35 cellular contexts compared by ENCODE assay signal in genomic region chr16:21324267-21324666, GRCh38. TPM values are rescaled to one million over a fixed set of nuclear protein-coding genes. Genes with fewer than 3 reads are reported as not detected.
"Had no signal": no experiment of that assay in that cellular context is flagged by ENCODE, and none has a peak within 500 bp of the region (broad histone marks: within the 10 kb centered on the region; RNA-seq: fewer than 3 reads in every experiment).

No MANE protein-coding gene starts in this region.

- DNase-seq: activated B cell treated with CpG ODN at 0.5 μM for 24 hours; activated CD4-positive, alpha-beta memory T cell treated with anti-CD3 and anti-CD28 coated beads for 36 hours; activated CD4-positive, alpha-beta T cell treated with anti-CD3 and anti-CD28 coated beads for 4 hours; activated CD4-positive, alpha-beta T cell treated with anti-CD3 and anti-CD28 coated beads, Interleukin-2, amount 10 ng/mL, durations not matched to agents 24 days and 14 days; activated CD4-positive, alpha-beta T cell treated with anti-CD3 and anti-CD28 coated beads, Interleukin-2, amount 50 U/mL, for 1 hour; activated CD4-positive, alpha-beta T cell treated with anti-CD3 and anti-CD28 coated beads, Interleukin-2, amount 50 U/mL, for 4 hours; activated CD4-positive, CD25-positive, alpha-beta regulatory T cell treated with anti-CD3 and anti-CD28 coated beads, Interleukin-2, amount 50 U/mL, for 72 hours; activated CD8-positive, alpha-beta memory T cell treated with anti-CD3 and anti-CD28 coated beads, Interleukin-2, amount 50 U/mL, for 4 hours; activated CD8-positive, alpha-beta T cell treated with anti-CD3 and anti-CD28 coated beads for 36 hours; activated effector memory CD4-positive, alpha-beta T cell treated with anti-CD3 and anti-CD28 coated beads, Interleukin-2, amount 50 U/mL, for 16 hours; activated gamma-delta T cell treated with Interleukin-2 at 50 U/mL for 16 hours; activated naive CD4-positive, alpha-beta T cell; activated naive CD4-positive, alpha-beta T cell treated with anti-CD3 and anti-CD28 coated beads for 36 hours; activated naive CD4-positive, alpha-beta T cell treated with anti-CD3 and anti-CD28 coated beads, Interleukin-2, amount 50 U/mL, for 16 hours; activated naive CD8-positive, alpha-beta T cell treated with anti-CD3 and anti-CD28 coated beads for 36 hours; activated T-cell treated with anti-CD3 and anti-CD28 coated beads for 4 hours; activated T-cell treated with anti-CD3 and anti-CD28 coated beads, Interleukin-2, amount 50 U/mL, for 1 hour; activated T-cell treated with anti-CD3 and anti-CD28 coated beads, Interleukin-2, amount 50 U/mL, for 4 hours; activated T-cell treated with anti-CD3 and anti-CD28 coated beads, Interleukin-2, amount 50 U/mL, for 72 hours; adrenal gland; amniotic stem cell; aorta; body of pancreas; brain microvascular endothelial cell; central memory CD4-positive, alpha-beta T cell; T-helper 2 cell; T-helper 9 cell had no signal

- H3K36me3 ChIP-seq: adrenal gland, brain microvascular endothelial cell, breast epithelium had no signal

- ATAC-seq: activated CD8-positive, alpha-beta T cell treated with anti-CD3 and anti-CD28 coated beads for 36 hours; activated naive CD4-positive, alpha-beta T cell treated with anti-CD3 and anti-CD28 coated beads, Interleukin-2, amount 50 U/mL, for 72 hours; activated T-cell treated with anti-CD3 and anti-CD28 coated beads, Interleukin-2, amount 50 U/mL, for 4 hours; activated T-cell treated with anti-CD3 and anti-CD28 coated beads, Interleukin-2, amount 50 U/mL, for 72 hours; activated T-helper 17 cell treated with anti-CD3 and anti-CD28 coated beads, Interleukin-2, amount 50 U/mL, for 72 hours; body of pancreas had no signal

- FAIRE-seq: astrocyte, TTC549 had no signal

- H3K4me1 ChIP-seq: adrenal gland, body of pancreas, breast epithelium had no signal

- H3K27me3 ChIP-seq: adrenal gland, body of pancreas, brain microvascular endothelial cell, breast epithelium had no signal

- H3K9me3 ChIP-seq: adrenal gland, body of pancreas had no signal

- H3K4me3 ChIP-seq: adrenal gland, body of pancreas, breast epithelium had no signal

- H3K27ac ChIP-seq: adrenal gland, body of pancreas, brain microvascular endothelial cell, breast epithelium, VCaP had no signal

RNA-seq across cellular contexts. Expression of gene CRYM, which starts 46.2 kb away (rescaled TPM):
- total RNA-seq: activated CD4-positive, alpha-beta memory T cell treated with anti-CD3 and anti-CD28 coated beads for 36 hours; activated CD4-positive, alpha-beta T cell treated with anti-CD3 and anti-CD28 coated beads, Interleukin-2, amount 10 ng/mL, durations not matched to agents 24 days and 14 days; activated CD8-positive, alpha-beta memory T cell treated with anti-CD3 and anti-CD28 coated beads for 36 hours; activated CD8-positive, alpha-beta T cell treated with anti-CD3 and anti-CD28 coated beads for 36 hours; activated naive CD4-positive, alpha-beta T cell treated with anti-CD3 and anti-CD28 coated beads for 36 hours; activated naive CD4-positive, alpha-beta T cell treated with anti-CD3 and anti-CD28 coated beads, Interleukin-2, amount 50 U/mL, for 72 hours; activated naive CD8-positive, alpha-beta T cell treated with anti-CD3 and anti-CD28 coated beads for 36 hours; activated T-cell treated with anti-CD3 and anti-CD28 coated beads, Interleukin-2, amount 50 U/mL, for 4 hours; activated T-cell treated with anti-CD3 and anti-CD28 coated beads, Interleukin-2, amount 50 U/mL, for 72 hours; activated T-helper 1 cell treated with anti-CD3 and anti-CD28 coated beads, Interleukin-12 subunit alpha, Interleukin-12 subunit beta, Interleukin-2, Interleukin-4 antibody, amounts not matched to agents 30 ng/mL and 10 ng/mL and 1 ng/mL, durations not matched to agents 14 hours and 24 hours and 36 hours; activated T-helper 17 cell treated with anti-CD3 and anti-CD28 coated beads, Interleukin-2, amount 50 U/mL, for 72 hours had no signal
